18 cellular contexts compared by ENCODE assay signal in the genomic region with DNA sequence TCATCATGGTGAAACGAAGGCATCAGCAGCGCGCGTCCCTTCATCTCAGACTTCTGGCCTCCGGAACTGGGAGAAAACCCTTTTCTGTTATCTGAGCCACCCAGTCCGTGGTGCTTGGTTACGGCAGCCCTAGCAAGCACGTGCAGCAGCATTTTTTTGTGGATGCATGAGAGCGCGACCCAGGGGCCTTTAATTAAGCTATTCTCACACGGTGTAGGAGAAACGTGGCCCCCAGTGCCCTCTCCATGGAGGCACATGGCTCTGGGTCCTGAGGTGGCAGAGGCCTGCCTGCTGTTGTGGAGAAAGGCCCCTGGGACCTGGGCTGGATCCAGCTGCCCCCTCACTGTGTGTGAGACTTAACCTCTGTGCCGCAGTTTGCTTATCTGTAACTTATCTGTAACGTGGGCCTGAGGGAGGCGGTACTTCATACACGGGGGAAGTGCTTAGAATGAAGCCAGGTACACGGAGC. TPM values are rescaled to one million over a fixed set of nuclear protein-coding genes. Genes with fewer than 3 reads are reported as not detected.
A peak's percentile ranks its signal among the peaks of the same experiment; 100 is the strongest.
DNase-seq lines count a peak whose midpoint lies in the region; ATAC-seq and TF ChIP-seq lines count a peak whose summit lies in the region.
"Had no signal": no experiment of that assay in that cellular context is flagged by ENCODE, and none has a peak within 500 bp of the region (broad histone marks: within the 10 kb centered on the region; RNA-seq: fewer than 3 reads in every experiment).

No MANE protein-coding gene starts in this region.

- H3K27ac ChIP-seq in gastrocnemius medialis = peak overlapping the region; percentile 51 to 92 (median 64)
- H3K27ac ChIP-seq: ascending aorta, SJSA1 had no signal

- DNase-seq in OCI-M2 (lab: John Stamatoyannopoulos, UW; ENCODE audit: unreplicated experiment) (peak; percentile 19), erythroblast (lab: John Stamatoyannopoulos, UW) (peak; percentile 87 to 92), gastrocnemius medialis (no peak), NCI-H446 treated with DMSO at 0.1 percent for 48 hours (lab: John Stamatoyannopoulos, UW) (no peak)
- DNase-seq: activated CD8-positive, alpha-beta memory T cell treated with anti-CD3 and anti-CD28 coated beads, Interleukin-2, amount 50 U/mL, for 48 hours; activated naive CD4-positive, alpha-beta T cell; foreskin fibroblast; H9; kidney; NCI-H187 treated with DMSO at 0.1 percent for 48 hours; stimulated activated naive CD8-positive, alpha-beta T cell treated with anti-CD3 and anti-CD28 coated beads, Interleukin-15, Interleukin-2, amounts not matched to agents 100 U/mL and 50 U/mL, for 24 hours had no signal

- H3K4me1 ChIP-seq in gastrocnemius medialis = peaks cover 15 to 22% of the 10 kb centered on the region in 2 donors
- H3K4me1 ChIP-seq: ascending aorta, SJSA1 had no signal

- no peak for TF ChIP-seq CTCF in gastrocnemius medialis (IDR thresholded peaks at IDR 0.05 in 4 of 5, conservative IDR thresholded peaks at IDR 0.05 in 1 of 5)

- in situ Hi-C loops in gastrocnemius medialis (cut with MboI; ENCODE audit: low sequenced_read_pairs in 4 of 4) = no loop called here

- H3K27me3 ChIP-seq in gastrocnemius medialis = no peaks in the 10 kb centered on the region
- H3K27me3 ChIP-seq: ascending aorta, SJSA1 had no signal

- H3K9me3 ChIP-seq in gastrocnemius medialis = no peaks in the 10 kb centered on the region
- H3K9me3 ChIP-seq: ascending aorta, SJSA1 had no signal

- no peaks in the 10 kb centered on the region for H3K36me3 ChIP-seq in gastrocnemius medialis
- H3K36me3 ChIP-seq: ascending aorta, SJSA1 had no signal

- TF ChIP-seq POLR2A in erythroblast (IDR thresholded peaks at IDR 0.05; ENCODE audit: low read length) (no peak), gastrocnemius medialis (IDR thresholded peaks at IDR 0.05) (no peak)

- ATAC-seq in GM19351 (IDR thresholded peaks at IDR 0.05; ENCODE audit: unreplicated experiment) = peak; percentile 5
- peak in 1 of 2 donors; percentile 24 for ATAC-seq in gastrocnemius medialis
- ATAC-seq in GM19395 (IDR thresholded peaks at IDR 0.05; ENCODE audit: unreplicated experiment) = no peak
- no peak for ATAC-seq in GM18907 (IDR thresholded peaks at IDR 0.05; ENCODE audit: unreplicated experiment)
- ATAC-seq in HG02884 (IDR thresholded peaks at IDR 0.05; ENCODE audit: unreplicated experiment) = no peak

- intact Hi-C loops in gastrocnemius medialis (cut with DNase I; ENCODE audit: low total_unique reads) = no loop called here

- no peak overlapping the region for H3K4me3 ChIP-seq in gastrocnemius medialis
- H3K4me3 ChIP-seq: ascending aorta, SJSA1 had no signal

RNA-seq across cellular contexts. Expression of gene CLCN4, which starts 9.5 kb away (rescaled TPM):
- total RNA-seq in gastrocnemius medialis = 100 to 1,000 TPM in 1 of 4 donors, 10 to 100 TPM in 3; 72.5 to 307 (median 84.4) TPM
- total RNA-seq: activated CD4-positive, alpha-beta T cell treated with anti-CD3 and anti-CD28 coated beads, Interleukin-2, amount 10 ng/mL, durations not matched to agents 24 days and 14 days had no signal

Comparison
In these comparisons a context has a peak if more than half of its experiments do, and no peak if none do; other contexts are left out.
1. DNase-seq: peak in OCI-M2 (single experiment) and erythroblast (2 of 2); none in gastrocnemius medialis (0 of 2) and NCI-H446 treated with DMSO at 0.1 percent for 48 hours (single experiment).